ENCODE assay signal across 10 cellular contexts in the genomic region with DNA sequence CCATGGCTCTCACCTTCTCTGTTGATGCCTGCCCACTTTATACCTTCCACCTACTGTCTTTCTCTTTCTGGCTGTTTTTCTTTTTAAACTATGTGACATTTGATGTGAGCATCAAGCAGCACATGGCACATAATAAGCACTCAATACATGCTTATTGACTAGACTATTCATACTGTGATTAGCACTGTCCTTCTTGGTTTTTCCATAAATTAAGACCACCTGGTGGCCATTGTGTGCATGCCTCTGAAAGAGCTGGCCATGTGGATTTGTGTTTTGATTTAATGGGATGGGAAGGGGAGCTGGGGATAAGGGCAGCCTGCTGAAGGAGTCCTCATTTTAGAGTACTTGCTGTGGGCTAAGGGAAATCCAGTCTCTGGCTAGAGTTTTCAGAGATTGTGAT.
"Had no signal": no experiment of that assay in that cellular context is flagged by ENCODE, and none has a peak within 500 bp of the region (broad histone marks: within the 10 kb centered on the region; RNA-seq: fewer than 3 reads in every experiment).

No MANE protein-coding gene starts in this region.

- H3K27ac ChIP-seq: cardiac muscle cell, foreskin keratinocyte, psoas muscle, transverse colon had no signal

- H3K4me3 ChIP-seq: ascending aorta, cardiac muscle cell, psoas muscle, transverse colon had no signal

- ATAC-seq: foreskin keratinocyte; psoas muscle; sciatic nerve; stimulated activated naive CD8-positive, alpha-beta T cell treated with anti-CD3 and anti-CD28 coated beads, Interleukin-15, Interleukin-2, amounts not matched to agents 100 U/mL and 50 U/mL, for 24 hours had no signal

- H3K36me3 ChIP-seq: ascending aorta, cardiac muscle cell, transverse colon had no signal

- H3K27me3 ChIP-seq: ascending aorta, foreskin keratinocyte, transverse colon had no signal

- H3K9me3 ChIP-seq: psoas muscle, transverse colon had no signal

- H3K4me1 ChIP-seq: psoas muscle, transverse colon had no signal

- DNase-seq: activated CD4-positive, alpha-beta T cell treated with anti-CD3 and anti-CD28 coated beads, Interleukin-2, amount 50 U/mL, for 4 hours; activated CD4-positive, CD25-positive, alpha-beta regulatory T cell treated with anti-CD3 and anti-CD28 coated beads, Interleukin-2, amount 50 U/mL, for 72 hours; activated naive CD4-positive, alpha-beta T cell treated with anti-CD3 and anti-CD28 coated beads, Interleukin-2, amount 10 ng/mL, durations not matched to agents 7 days and 5 days; foreskin keratinocyte; psoas muscle; stimulated activated naive CD8-positive, alpha-beta T cell treated with anti-CD3 and anti-CD28 coated beads, Interleukin-15, Interleukin-2, amounts not matched to agents 100 U/mL and 50 U/mL, for 24 hours; transverse colon had no signal
